ENCODE assay signal across 18 cellular contexts in genomic region chr6:89941847-89942497, GRCh38. TPM values are rescaled to one million over a fixed set of nuclear protein-coding genes. Genes with fewer than 3 reads are reported as not detected.
DNase-seq lines count a peak whose midpoint lies in the region; ATAC-seq and TF ChIP-seq lines count a peak whose summit lies in the region.
"Had no signal": no experiment of that assay in that cellular context is flagged by ENCODE, and none has a peak within 500 bp of the region (broad histone marks: within the 10 kb centered on the region; RNA-seq: fewer than 3 reads in every experiment).

No MANE protein-coding gene starts in this region.

- H3K4me3 ChIP-seq in right lobe of liver, result no peak overlapping the region
- H3K4me3 ChIP-seq: colonic mucosa, mucosa of descending colon, pancreas had no signal

- peak; percentile 53 for DNase-seq in activated CD8-positive, alpha-beta memory T cell treated with anti-CD3 and anti-CD28 coated beads for 24 hours
- no peak for DNase-seq in activated CD8-positive, alpha-beta memory T cell treated with anti-CD3 and anti-CD28 coated beads, Interleukin-2, amount 10 ng/mL, durations not matched to agents 7 days and 5 days
- DNase-seq in right lobe of liver (no peak), substantia nigra (lab: John Stamatoyannopoulos, UW) (no peak), NCI-H446 (lab: John Stamatoyannopoulos, UW) (no peak)
- no peak for DNase-seq in activated CD4-positive, CD25-positive, alpha-beta regulatory T cell treated with anti-CD3 and anti-CD28 coated beads, Interleukin-2, amount 50 U/mL, for 72 hours
- DNase-seq: ACHN, GDM1, KG1, T-helper 9 cell had no signal

- peaks cover 37% of the 10 kb centered on the region for H3K4me1 Mint-ChIP-seq in activated CD8-positive, alpha-beta memory T cell treated with anti-CD3 and anti-CD28 coated beads, Interleukin-2, amount 10 ng/mL, durations not matched to agents 7 days and 5 days
- H3K4me1 Mint-ChIP-seq in activated naive CD8-positive, alpha-beta T cell (ENCODE audit: low read depth), result peaks cover 68% of the 10 kb centered on the region

- no peaks in the 10 kb centered on the region for H3K9me3 ChIP-seq in right lobe of liver
- H3K9me3 ChIP-seq: colonic mucosa, mucosa of descending colon, pancreas had no signal

- TF ChIP-seq CTCF in right lobe of liver (IDR thresholded peaks at IDR 0.05), result no peak

- H3K9me3 Mint-ChIP-seq in activated CD8-positive, alpha-beta memory T cell treated with anti-CD3 and anti-CD28 coated beads, Interleukin-2, amount 10 ng/mL, durations not matched to agents 7 days and 5 days (ENCODE audit: low read depth), result no peaks in the 10 kb centered on the region
- no peaks in the 10 kb centered on the region for H3K9me3 Mint-ChIP-seq in activated naive CD8-positive, alpha-beta T cell (ENCODE audit: low read depth)

- no peaks in the 10 kb centered on the region for H3K36me3 ChIP-seq in right lobe of liver
- H3K36me3 ChIP-seq: colonic mucosa, pancreas had no signal

- H3K27ac ChIP-seq in right lobe of liver (peak overlapping the region in 2 of 3 donors; percentile 0 to 59), substantia nigra (ENCODE audit: low read depth, low read length, poor library complexity, severe bottlenecking) (peak overlapping the region; percentile 28)
- H3K27ac ChIP-seq: colonic mucosa, HL-60 had no signal

- H3K4me1 ChIP-seq in right lobe of liver, result peaks cover 0 to 28% (median 10%) of the 10 kb centered on the region in 4 donors
- H3K4me1 ChIP-seq: colonic mucosa had no signal

- H3K27ac Mint-ChIP-seq in activated CD8-positive, alpha-beta memory T cell treated with anti-CD3 and anti-CD28 coated beads, Interleukin-2, amount 10 ng/mL, durations not matched to agents 7 days and 5 days, result no peak overlapping the region
- H3K27ac Mint-ChIP-seq in activated naive CD8-positive, alpha-beta T cell, result peak overlapping the region; percentile 86

- no peaks in the 10 kb centered on the region for H3K27me3 ChIP-seq in right lobe of liver
- H3K27me3 ChIP-seq: colonic mucosa, pancreas had no signal

- CTCF ChIA-PET in activated CD8-positive, alpha-beta memory T cell treated with anti-CD3 and anti-CD28 coated beads, Interleukin-2, amount 10 ng/mL, durations not matched to agents 7 days and 5 days (lab: Charles Lee), result interaction anchor here (1.3 to 6.3 kb wide), 7 partner anchors 168 to 569 kb away, joined by 3 to 153 read pairs (median 12); no protein-coding TSS in a partner anchor

- no peaks in the 10 kb centered on the region for H3K27me3 Mint-ChIP-seq in activated CD8-positive, alpha-beta memory T cell treated with anti-CD3 and anti-CD28 coated beads, Interleukin-2, amount 10 ng/mL, durations not matched to agents 7 days and 5 days
- no peaks in the 10 kb centered on the region for H3K27me3 Mint-ChIP-seq in activated naive CD8-positive, alpha-beta T cell

- 83% methylated on average over 3 of the region's 6 CpGs for WGBS in right lobe of liver (ENCODE audit: insufficient coverage, low coverage, low lambda C conversion rate, missing lambda C conversion rate)

- TF ChIP-seq POLR2A in right lobe of liver (IDR thresholded peaks at IDR 0.05), result no peak

- intact Hi-C loops in right lobe of liver (cut with DNase I), result no loop called here

- no peak overlapping the region for H3K4me3 Mint-ChIP-seq in activated CD8-positive, alpha-beta memory T cell treated with anti-CD3 and anti-CD28 coated beads, Interleukin-2, amount 10 ng/mL, durations not matched to agents 7 days and 5 days
- H3K4me3 Mint-ChIP-seq in activated naive CD8-positive, alpha-beta T cell, result no peak overlapping the region

- ATAC-seq in activated CD8-positive, alpha-beta memory T cell treated with anti-CD3 and anti-CD28 coated beads, Interleukin-2, amount 10 ng/mL, durations not matched to agents 7 days and 5 days, result no peak
- ATAC-seq in right lobe of liver, result peak in 3 of 4 donors; percentile 3 to 39 (median 5)
- ATAC-seq in HG03139 (IDR thresholded peaks at IDR 0.05; ENCODE audit: unreplicated experiment), result no peak
- ATAC-seq: HCT116 had no signal

- H3K36me3 Mint-ChIP-seq in activated CD8-positive, alpha-beta memory T cell treated with anti-CD3 and anti-CD28 coated beads, Interleukin-2, amount 10 ng/mL, durations not matched to agents 7 days and 5 days, result peaks cover 10% of the 10 kb centered on the region
- H3K36me3 Mint-ChIP-seq in activated naive CD8-positive, alpha-beta T cell, result peaks cover 14% of the 10 kb centered on the region

RNA-seq across cellular contexts. Expression of gene GJA10, which starts 47.7 kb away (rescaled TPM):
- 1 to 10 TPM in 1 of 2 experiments, under 1 TPM in 1; 0.35 to 1.3 TPM for total RNA-seq in activated CD8-positive, alpha-beta memory T cell treated with anti-CD3 and anti-CD28 coated beads, Interleukin-2, amount 10 ng/mL, durations not matched to agents 7 days and 5 days
- not detected for total RNA-seq in right lobe of liver
- total RNA-seq: colonic mucosa, epithelial cell of proximal tubule, mucosa of descending colon, pancreas had no signal

Comparison
In these comparisons a context has a peak if more than half of its experiments do, and no peak if none do; other contexts are left out.
1. ATAC-seq: peak in right lobe of liver (3 of 4); none in activated CD8-positive, alpha-beta memory T cell treated with anti-CD3 and anti-CD28 coated beads, Interleukin-2, amount 10 ng/mL, durations not matched to agents 7 days and 5 days (single experiment) and HG03139 (single experiment).